1 cellular context compared by ENCODE assay signal in the genomic region with DNA sequence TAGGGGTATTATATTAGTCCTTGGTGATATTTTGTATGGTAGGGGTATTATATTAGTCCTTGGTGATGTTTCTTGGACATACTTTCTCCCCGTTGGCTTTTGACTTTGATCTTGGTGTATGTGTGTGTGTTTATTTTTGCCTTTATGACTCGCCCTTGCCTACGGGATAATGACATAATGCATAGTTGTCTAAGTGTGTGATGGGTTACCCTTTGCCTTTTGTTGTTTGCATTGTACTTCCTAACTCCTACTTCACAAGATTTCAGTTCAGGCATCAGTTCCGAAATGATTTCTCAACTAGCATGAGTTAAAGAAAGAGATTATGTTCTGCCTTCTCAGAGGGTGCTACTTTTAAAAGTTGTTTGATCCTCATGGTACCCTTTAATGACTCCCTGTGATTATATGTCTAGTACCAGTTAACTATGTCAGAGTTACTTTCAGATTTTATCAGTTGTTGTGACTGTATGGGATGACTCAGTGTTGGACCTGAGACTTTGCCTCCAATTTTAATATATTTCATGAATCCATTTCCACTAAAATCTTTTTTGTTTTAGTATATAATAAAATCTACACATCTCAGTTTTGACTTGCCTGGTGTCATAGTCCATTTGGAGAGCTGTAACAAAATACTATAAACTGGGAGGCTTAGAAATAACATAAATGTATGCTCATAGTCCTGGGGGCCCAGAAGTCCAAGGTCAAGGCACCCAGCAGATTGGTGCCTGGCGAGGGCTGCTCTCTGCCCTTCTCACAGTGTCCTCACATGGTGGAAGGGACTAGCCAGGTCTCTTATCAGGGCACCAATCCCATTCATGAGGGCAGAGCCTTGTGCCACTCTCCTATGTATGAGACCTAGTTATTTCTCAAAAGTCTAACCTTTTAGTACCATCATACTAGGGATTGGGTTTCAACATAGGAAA.
TF ChIP-seq lines count a peak whose summit lies in the region.

No MANE protein-coding gene starts in this region.

TF ChIP-seq in HepG2, 621 proteins besides CTCF, POLR2A, EP300 and RAD21 (continued from another document and continues in another):
- TF ChIP-seq PREB (CRISPR knock-in tag; IDR thresholded peaks at IDR 0.05): no peak
- TF ChIP-seq RELA (CRISPR knock-in tag; IDR thresholded peaks at IDR 0.05): no peak
- TF ChIP-seq FOXM1 (CRISPR knock-in tag; IDR thresholded peaks at IDR 0.05): no peak
- TF ChIP-seq ATF1 (CRISPR knock-in tag; IDR thresholded peaks at IDR 0.05): no peak; the same call in 1 of the 2 replicates
- no peak for TF ChIP-seq SMYD3 (CRISPR knock-in tag; IDR thresholded peaks at IDR 0.05)
- no peak for TF ChIP-seq ZNF772 (CRISPR knock-in tag; IDR thresholded peaks at IDR 0.05)
- TF ChIP-seq CEBPB (IDR thresholded peaks at IDR 0.05; ENCODE audit: borderline replicate concordance, low read depth, low read length): peak; percentile 18; the same call in 1 of the 2 replicates
- TF ChIP-seq ZFX (CRISPR knock-in tag; IDR thresholded peaks at IDR 0.05; ENCODE audit: low read depth): no peak
- TF ChIP-seq SMAD9 (CRISPR knock-in tag; IDR thresholded peaks at IDR 0.05): no peak
- TF ChIP-seq ATM (IDR thresholded peaks at IDR 0.05; ENCODE audit: borderline replicate concordance): no peak
- no peak for TF ChIP-seq BRD4 (CRISPR knock-in tag; IDR thresholded peaks at IDR 0.05)
- TF ChIP-seq KLF16 (CRISPR knock-in tag; IDR thresholded peaks at IDR 0.05): no peak
- TF ChIP-seq ZNF773 (CRISPR knock-in tag; IDR thresholded peaks at IDR 0.05; ENCODE audit: borderline replicate concordance): no peak
- no peak for TF ChIP-seq DNMT3B (CRISPR knock-in tag; conservative IDR thresholded peaks at IDR 0.05)
- TF ChIP-seq, protein P1, sequence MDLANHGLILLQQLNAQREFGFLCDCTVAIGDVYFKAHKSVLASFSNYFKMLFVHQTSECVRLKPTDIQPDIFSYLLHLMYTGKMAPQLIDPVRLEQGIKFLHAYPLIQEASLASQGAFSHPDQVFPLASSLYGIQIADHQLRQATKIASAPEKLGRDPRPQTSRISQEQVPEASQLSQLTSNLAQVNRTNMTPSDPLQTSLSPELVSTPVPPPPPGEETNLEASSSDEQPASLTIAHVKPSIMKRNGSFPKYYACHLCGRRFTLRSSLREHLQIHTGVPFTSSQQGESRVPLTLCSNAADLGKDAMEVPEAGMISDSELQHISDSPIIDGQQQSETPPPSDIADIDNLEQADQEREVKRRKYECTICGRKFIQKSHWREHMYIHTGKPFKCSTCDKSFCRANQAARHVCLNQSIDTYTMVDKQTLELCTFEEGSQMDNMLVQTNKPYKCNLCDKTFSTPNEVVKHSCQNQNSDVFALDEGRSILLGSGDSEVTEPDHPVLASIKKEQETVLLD (CRISPR knock-in tag; IDR thresholded peaks at IDR 0.05; ENCODE audit: low read depth): no peak
- no peak for TF ChIP-seq PAX8 (CRISPR knock-in tag; IDR thresholded peaks at IDR 0.05; ENCODE audit: borderline replicate concordance)
- no peak for TF ChIP-seq ZBED4 (CRISPR knock-in tag; IDR thresholded peaks at IDR 0.05; ENCODE audit: borderline replicate concordance)
- TF ChIP-seq, protein P2, sequence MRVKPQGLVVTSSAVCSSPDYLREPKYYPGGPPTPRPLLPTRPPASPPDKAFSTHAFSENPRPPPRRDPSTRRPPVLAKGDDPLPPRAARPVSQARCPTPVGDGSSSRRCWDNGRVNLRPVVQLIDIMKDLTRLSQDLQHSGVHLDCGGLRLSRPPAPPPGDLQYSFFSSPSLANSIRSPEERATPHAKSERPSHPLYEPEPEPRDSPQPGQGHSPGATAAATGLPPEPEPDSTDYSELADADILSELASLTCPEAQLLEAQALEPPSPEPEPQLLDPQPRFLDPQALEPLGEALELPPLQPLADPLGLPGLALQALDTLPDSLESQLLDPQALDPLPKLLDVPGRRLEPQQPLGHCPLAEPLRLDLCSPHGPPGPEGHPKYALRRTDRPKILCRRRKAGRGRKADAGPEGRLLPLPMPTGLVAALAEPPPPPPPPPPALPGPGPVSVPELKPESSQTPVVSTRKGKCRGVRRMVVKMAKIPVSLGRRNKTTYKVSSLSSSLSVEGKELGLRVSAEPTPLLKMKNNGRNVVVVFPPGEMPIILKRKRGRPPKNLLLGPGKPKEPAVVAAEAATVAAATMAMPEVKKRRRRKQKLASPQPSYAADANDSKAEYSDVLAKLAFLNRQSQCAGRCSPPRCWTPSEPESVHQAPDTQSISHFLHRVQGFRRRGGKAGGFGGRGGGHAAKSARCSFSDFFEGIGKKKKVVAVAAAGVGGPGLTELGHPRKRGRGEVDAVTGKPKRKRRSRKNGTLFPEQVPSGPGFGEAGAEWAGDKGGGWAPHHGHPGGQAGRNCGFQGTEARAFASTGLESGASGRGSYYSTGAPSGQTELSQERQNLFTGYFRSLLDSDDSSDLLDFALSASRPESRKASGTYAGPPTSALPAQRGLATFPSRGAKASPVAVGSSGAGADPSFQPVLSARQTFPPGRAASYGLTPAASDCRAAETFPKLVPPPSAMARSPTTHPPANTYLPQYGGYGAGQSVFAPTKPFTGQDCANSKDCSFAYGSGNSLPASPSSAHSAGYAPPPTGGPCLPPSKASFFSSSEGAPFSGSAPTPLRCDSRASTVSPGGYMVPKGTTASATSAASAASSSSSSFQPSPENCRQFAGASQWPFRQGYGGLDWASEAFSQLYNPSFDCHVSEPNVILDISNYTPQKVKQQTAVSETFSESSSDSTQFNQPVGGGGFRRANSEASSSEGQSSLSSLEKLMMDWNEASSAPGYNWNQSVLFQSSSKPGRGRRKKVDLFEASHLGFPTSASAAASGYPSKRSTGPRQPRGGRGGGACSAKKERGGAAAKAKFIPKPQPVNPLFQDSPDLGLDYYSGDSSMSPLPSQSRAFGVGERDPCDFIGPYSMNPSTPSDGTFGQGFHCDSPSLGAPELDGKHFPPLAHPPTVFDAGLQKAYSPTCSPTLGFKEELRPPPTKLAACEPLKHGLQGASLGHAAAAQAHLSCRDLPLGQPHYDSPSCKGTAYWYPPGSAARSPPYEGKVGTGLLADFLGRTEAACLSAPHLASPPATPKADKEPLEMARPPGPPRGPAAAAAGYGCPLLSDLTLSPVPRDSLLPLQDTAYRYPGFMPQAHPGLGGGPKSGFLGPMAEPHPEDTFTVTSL (CRISPR knock-in tag; IDR thresholded peaks at IDR 0.05; ENCODE audit: borderline replicate concordance): peak; percentile 70
- TF ChIP-seq PATZ1 (CRISPR knock-in tag; IDR thresholded peaks at IDR 0.05): peak; percentile 55; the same call in 1 of the 2 replicates
- TF ChIP-seq ZBTB39 (CRISPR knock-in tag; IDR thresholded peaks at IDR 0.05): no peak
- no peak for TF ChIP-seq PITX1 (CRISPR knock-in tag; IDR thresholded peaks at IDR 0.05)
- TF ChIP-seq ZNF614 (CRISPR knock-in tag; IDR thresholded peaks at IDR 0.05; ENCODE audit: borderline replicate concordance): 0 out of 2 replicates have a peak, but pooled peaks have one; percentile 43
- no peak for TF ChIP-seq KDM3A (CRISPR knock-in tag; IDR thresholded peaks at IDR 0.05; ENCODE audit: low read depth)
- TF ChIP-seq ZNF883 (CRISPR knock-in tag; IDR thresholded peaks at IDR 0.05; ENCODE audit: not compliant biosample characterization): no peak
- no peak for TF ChIP-seq MBD4 (IDR thresholded peaks at IDR 0.05; ENCODE audit: borderline replicate concordance, low read length)
- TF ChIP-seq MTF1 (CRISPR knock-in tag; IDR thresholded peaks at IDR 0.05): no peak
- TF ChIP-seq PRMT3 (CRISPR knock-in tag; IDR thresholded peaks at IDR 0.05; ENCODE audit: borderline replicate concordance, low read depth): no peak
- TF ChIP-seq PPARG (CRISPR knock-in tag; conservative IDR thresholded peaks at IDR 0.05): peak; percentile 85
- TF ChIP-seq ZNF136 (CRISPR knock-in tag; IDR thresholded peaks at IDR 0.05; ENCODE audit: low read depth): 0 out of 2 replicates have a peak, but pooled peaks have one; percentile 38
- no peak for TF ChIP-seq ZFP90 (CRISPR knock-in tag; IDR thresholded peaks at IDR 0.05; ENCODE audit: borderline replicate concordance)
- TF ChIP-seq SP4 (CRISPR knock-in tag; IDR thresholded peaks at IDR 0.05): no peak
- TF ChIP-seq, protein P3, sequence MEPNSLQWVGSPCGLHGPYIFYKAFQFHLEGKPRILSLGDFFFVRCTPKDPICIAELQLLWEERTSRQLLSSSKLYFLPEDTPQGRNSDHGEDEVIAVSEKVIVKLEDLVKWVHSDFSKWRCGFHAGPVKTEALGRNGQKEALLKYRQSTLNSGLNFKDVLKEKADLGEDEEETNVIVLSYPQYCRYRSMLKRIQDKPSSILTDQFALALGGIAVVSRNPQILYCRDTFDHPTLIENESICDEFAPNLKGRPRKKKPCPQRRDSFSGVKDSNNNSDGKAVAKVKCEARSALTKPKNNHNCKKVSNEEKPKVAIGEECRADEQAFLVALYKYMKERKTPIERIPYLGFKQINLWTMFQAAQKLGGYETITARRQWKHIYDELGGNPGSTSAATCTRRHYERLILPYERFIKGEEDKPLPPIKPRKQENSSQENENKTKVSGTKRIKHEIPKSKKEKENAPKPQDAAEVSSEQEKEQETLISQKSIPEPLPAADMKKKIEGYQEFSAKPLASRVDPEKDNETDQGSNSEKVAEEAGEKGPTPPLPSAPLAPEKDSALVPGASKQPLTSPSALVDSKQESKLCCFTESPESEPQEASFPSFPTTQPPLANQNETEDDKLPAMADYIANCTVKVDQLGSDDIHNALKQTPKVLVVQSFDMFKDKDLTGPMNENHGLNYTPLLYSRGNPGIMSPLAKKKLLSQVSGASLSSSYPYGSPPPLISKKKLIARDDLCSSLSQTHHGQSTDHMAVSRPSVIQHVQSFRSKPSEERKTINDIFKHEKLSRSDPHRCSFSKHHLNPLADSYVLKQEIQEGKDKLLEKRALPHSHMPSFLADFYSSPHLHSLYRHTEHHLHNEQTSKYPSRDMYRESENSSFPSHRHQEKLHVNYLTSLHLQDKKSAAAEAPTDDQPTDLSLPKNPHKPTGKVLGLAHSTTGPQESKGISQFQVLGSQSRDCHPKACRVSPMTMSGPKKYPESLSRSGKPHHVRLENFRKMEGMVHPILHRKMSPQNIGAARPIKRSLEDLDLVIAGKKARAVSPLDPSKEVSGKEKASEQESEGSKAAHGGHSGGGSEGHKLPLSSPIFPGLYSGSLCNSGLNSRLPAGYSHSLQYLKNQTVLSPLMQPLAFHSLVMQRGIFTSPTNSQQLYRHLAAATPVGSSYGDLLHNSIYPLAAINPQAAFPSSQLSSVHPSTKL (CRISPR knock-in tag; IDR thresholded peaks at IDR 0.05): peak; percentile 89
- TF ChIP-seq ZNF451 (CRISPR knock-in tag; IDR thresholded peaks at IDR 0.05): no peak
- TF ChIP-seq MXD4 (CRISPR knock-in tag; IDR thresholded peaks at IDR 0.05): no peak
